Comparison of ENCODE assay signal across 8 cellular contexts in the genomic region with DNA sequence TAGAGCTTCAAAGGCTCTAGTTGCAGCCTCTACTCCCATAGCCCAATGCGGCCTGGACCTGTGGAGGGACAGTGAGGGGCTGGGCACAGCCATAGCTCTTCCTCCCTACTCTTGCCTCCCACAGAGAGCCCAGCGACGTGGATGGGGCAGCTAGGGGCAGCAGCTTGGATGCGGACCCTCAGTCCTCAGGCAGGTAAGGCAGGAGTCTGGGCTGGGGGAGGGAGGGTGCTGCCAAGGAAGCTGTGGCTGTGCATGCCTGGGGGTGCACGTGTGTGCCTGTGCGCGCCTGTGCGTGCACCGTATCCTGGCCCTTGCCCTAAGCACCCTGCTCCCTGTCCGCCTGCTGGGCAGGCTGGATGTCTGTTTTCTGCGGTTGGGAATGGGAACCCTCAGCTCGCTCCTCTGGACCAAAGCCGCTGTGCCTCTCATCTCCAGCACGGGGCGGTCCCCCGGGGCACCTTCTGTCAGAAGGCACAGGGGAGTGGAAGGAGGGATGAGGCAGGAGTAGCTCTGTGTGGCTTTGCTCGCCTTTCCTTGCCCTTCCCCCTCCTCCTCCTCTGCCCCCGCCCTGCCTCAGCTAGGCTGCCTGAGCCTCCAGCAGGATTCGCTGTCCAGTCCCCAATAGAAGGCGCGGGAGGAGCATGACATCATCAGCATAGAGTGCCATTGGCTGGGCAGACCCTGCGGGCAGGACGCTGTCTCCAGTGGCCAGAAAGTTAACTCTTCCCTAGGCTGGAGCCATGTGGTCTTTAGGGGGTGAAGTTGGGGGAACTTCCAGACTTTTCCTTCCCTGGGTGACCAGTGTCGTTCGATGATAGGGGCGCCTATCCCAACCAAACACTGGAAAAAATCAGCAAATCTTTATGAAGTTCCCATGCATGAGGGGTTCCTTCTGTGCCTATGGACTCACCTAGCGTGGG. TPM values are rescaled to one million over a fixed set of nuclear protein-coding genes. Genes with fewer than 3 reads are reported as not detected.
A peak's percentile ranks its signal among the peaks of the same experiment; 100 is the strongest.
DNase-seq lines count a peak whose midpoint lies in the region; ATAC-seq lines count a peak whose summit lies in the region.

No MANE protein-coding gene starts in this region.

- H3K27ac ChIP-seq in angular gyrus (ENCODE audit: low read depth, low read length) = peak overlapping the region; percentile 79

- H3K27me3 ChIP-seq in HAP-1 (ENCODE audit: low read depth) = no peaks in the 10 kb centered on the region

- intact Hi-C loops in cardiac septum (cut with DNase I) = loop anchor here (5.0 kb wide), 1 partner anchor 177 kb away; no protein-coding TSS in a partner anchor

- peaks cover 5% of the 10 kb centered on the region for H3K4me1 ChIP-seq in HAP-1

- H3K9me3 ChIP-seq in HAP-1 = no peaks in the 10 kb centered on the region

- DNase-seq in CD1c-positive myeloid dendritic cell (ENCODE audit: extremely low spot score) (peak; percentile 78), HAP-1 (ENCODE audit: low spot score in 2 of 2) (peak; percentile 94 to 96), NCI-H510A treated with DMSO at 0.1 percent for 48 hours (lab: John Stamatoyannopoulos, UW) (peak; percentile 97), cardiac septum (ENCODE audit: low spot score) (peak; percentile 96), nucleus accumbens (lab: John Stamatoyannopoulos, UW) (peak; percentile 47 to 98 (median 92))

- in situ Hi-C loops in HAP-1 (cut with MboI; ENCODE audit: low sequenced_read_pairs) = no loop called here

- ATAC-seq in GM18861 (IDR thresholded peaks at IDR 0.05; ENCODE audit: unreplicated experiment) (no peak), GM21528 (IDR thresholded peaks at IDR 0.05; ENCODE audit: low FRiP score, unreplicated experiment) (no peak)

- H3K4me3 ChIP-seq in HAP-1 = peak overlapping the region; percentile 7; the same call in 1 of the 2 replicates

- no peaks in the 10 kb centered on the region for H3K36me3 ChIP-seq in HAP-1 (replicated peaks)

RNA-seq across cellular contexts. Expression of gene PRCD, which starts 0.8 kb away (rescaled TPM):
- total RNA-seq in cardiac septum = 2.7 TPM

RNA-seq across cellular contexts. Expression of gene CYGB, which starts 3.1 kb away (rescaled TPM):
- total RNA-seq in cardiac septum = 17.6 TPM

RNA-seq across cellular contexts. Expression of gene RHBDF2, which starts 39.4 kb away (rescaled TPM):
- total RNA-seq in cardiac septum = 11.5 TPM

RNA-seq across cellular contexts. Expression of gene ST6GALNAC2, which starts 45.0 kb away (rescaled TPM):
- 6.2 TPM for total RNA-seq in cardiac septum
